8 cellular contexts compared by ENCODE assay signal in genomic region chr22:22792205-22792786, GRCh38.
DNase-seq lines count a peak whose midpoint lies in the region; ATAC-seq and TF ChIP-seq lines count a peak whose summit lies in the region.
"Not testable (repeated sequence)": the region's sequence is repeated elsewhere in the genome, so short reads cannot be mapped to it uniquely, and the experiment has no call there.

No MANE protein-coding gene starts in this region.

- H3K4me3 Mint-ChIP-seq in CD8-positive, alpha-beta T cell: peak overlapping the region; percentile 37
- H3K4me3 Mint-ChIP-seq in T-cell: peak overlapping the region in 1 of 3 donors; percentile 23
- not testable (repeated sequence) for H3K4me3 Mint-ChIP-seq in activated naive CD4-positive, alpha-beta T cell treated with anti-CD3 and anti-CD28 coated beads, Interleukin-2, amount 10 ng/mL, durations not matched to agents 7 days and 5 days
- H3K4me3 Mint-ChIP-seq in effector memory CD8-positive, alpha-beta T cell: peak overlapping the region; percentile 73
- H3K4me3 Mint-ChIP-seq in memory B cell: peak overlapping the region; percentile 9
- H3K4me3 Mint-ChIP-seq in natural killer cell treated with Interleukin-12 subunit alpha and Interleukin-12 subunit beta and Interleukin-15 and Interleukin-18, amount 100 ng/mL, for 72 hours: peak overlapping the region; percentile 1
- peak overlapping the region; percentile 12 for H3K4me3 Mint-ChIP-seq in stimulated activated effector memory CD8-positive, alpha-beta T cell treated with anti-CD3 and anti-CD28 coated beads, Interleukin-12 subunit alpha, Interleukin-12 subunit beta, amount 100 ng/mL, for 72 hours

- TF ChIP-seq CTCF in CD8-positive, alpha-beta T cell (IDR thresholded peaks at IDR 0.05): not testable (repeated sequence)

- H3K9ac ChIP-seq in BLaER1 treated with 17β-estradiol and CSF1 and Interleukin-3, amounts not matched to agents 10 nM and 100 nM: not testable (repeated sequence)

- H3K9me3 Mint-ChIP-seq in CD8-positive, alpha-beta T cell; T-cell; activated naive CD4-positive, alpha-beta T cell treated with anti-CD3 and anti-CD28 coated beads, Interleukin-2, amount 10 ng/mL, durations not matched to agents 7 days and 5 days; effector memory CD8-positive, alpha-beta T cell; memory B cell; natural killer cell treated with Interleukin-12 subunit alpha and Interleukin-12 subunit beta and Interleukin-15 and Interleukin-18, amount 100 ng/mL, for 72 hours; stimulated activated effector memory CD8-positive, alpha-beta T cell treated with anti-CD3 and anti-CD28 coated beads, Interleukin-12 subunit alpha, Interleukin-12 subunit beta, amount 100 ng/mL, for 72 hours: not testable (repeated sequence)

- not testable (repeated sequence) for DNase-seq in CD8-positive, alpha-beta T cell; T-cell; effector memory CD8-positive, alpha-beta T cell; natural killer cell treated with Interleukin-12 subunit alpha and Interleukin-12 subunit beta and Interleukin-15 and Interleukin-18, amount 100 ng/mL, for 72 hours (ENCODE audit: low spot score)
- DNase-seq in activated naive CD4-positive, alpha-beta T cell treated with anti-CD3 and anti-CD28 coated beads, Interleukin-2, amount 10 ng/mL, durations not matched to agents 7 days and 5 days: peak; percentile 3
- DNase-seq in memory B cell (ENCODE audit: low spot score in 2 of 2): peak in 1 of 2 donors; percentile 7
- DNase-seq in stimulated activated effector memory CD8-positive, alpha-beta T cell treated with anti-CD3 and anti-CD28 coated beads, Interleukin-12 subunit alpha, Interleukin-12 subunit beta, amount 100 ng/mL, for 72 hours (ENCODE audit: low spot score in 2 of 2): peak in 1 of 2 donors; percentile 43

- H4K20me1 ChIP-seq in BLaER1 treated with 17β-estradiol and CSF1 and Interleukin-3, amounts not matched to agents 10 nM and 100 nM: not testable (repeated sequence)

- H3K27me3 ChIP-seq in BLaER1 treated with 17β-estradiol and CSF1 and Interleukin-3, amounts not matched to agents 10 nM and 100 nM; CD8-positive, alpha-beta T cell (ENCODE audit: insufficient read depth, low read length): not testable (repeated sequence)

- H3K4me1 ChIP-seq in BLaER1 treated with 17β-estradiol and CSF1 and Interleukin-3, amounts not matched to agents 10 nM and 100 nM: peaks cover 0 to 43% (median 27%) of the 10 kb centered on the region in 10 experiments; a peak in 13 of 20 replicates
- H3K4me1 ChIP-seq in CD8-positive, alpha-beta T cell (ENCODE audit: insufficient read depth, low read length): peaks cover 38% of the 10 kb centered on the region

- POLR2A ChIA-PET in CD8-positive, alpha-beta T cell (lab: Charles Lee): interaction anchor here (1.4 kb wide), 1 partner anchor 38 kb away, joined by 4 read pairs; no protein-coding TSS in a partner anchor
- POLR2A ChIA-PET in T-cell (lab: Charles Lee): not testable (repeated sequence)

- H3K36me3 ChIP-seq in BLaER1 treated with 17β-estradiol and CSF1 and Interleukin-3, amounts not matched to agents 10 nM and 100 nM; CD8-positive, alpha-beta T cell (ENCODE audit: insufficient read depth, low read length): not testable (repeated sequence)

- H3K36me3 Mint-ChIP-seq in CD8-positive, alpha-beta T cell; T-cell; activated naive CD4-positive, alpha-beta T cell treated with anti-CD3 and anti-CD28 coated beads, Interleukin-2, amount 10 ng/mL, durations not matched to agents 7 days and 5 days; effector memory CD8-positive, alpha-beta T cell (ENCODE audit: insufficient read depth); memory B cell; natural killer cell treated with Interleukin-12 subunit alpha and Interleukin-12 subunit beta and Interleukin-15 and Interleukin-18, amount 100 ng/mL, for 72 hours; stimulated activated effector memory CD8-positive, alpha-beta T cell treated with anti-CD3 and anti-CD28 coated beads, Interleukin-12 subunit alpha, Interleukin-12 subunit beta, amount 100 ng/mL, for 72 hours: not testable (repeated sequence)

- H3K27ac ChIP-seq in BLaER1 treated with 17β-estradiol and CSF1 and Interleukin-3, amounts not matched to agents 10 nM and 100 nM; CD8-positive, alpha-beta T cell (ENCODE audit: low read depth, low read length): not testable (repeated sequence)

- peaks cover 50% of the 10 kb centered on the region for H3K4me1 Mint-ChIP-seq in CD8-positive, alpha-beta T cell (ENCODE audit: low read depth)
- peaks cover 29 to 60% (median 51%) of the 10 kb centered on the region in 3 donors for H3K4me1 Mint-ChIP-seq in T-cell
- H3K4me1 Mint-ChIP-seq in activated naive CD4-positive, alpha-beta T cell treated with anti-CD3 and anti-CD28 coated beads, Interleukin-2, amount 10 ng/mL, durations not matched to agents 7 days and 5 days: peaks cover 16% of the 10 kb centered on the region
- peaks cover 62 to 66% of the 10 kb centered on the region in 2 donors for H3K4me1 Mint-ChIP-seq in effector memory CD8-positive, alpha-beta T cell (ENCODE audit: low read depth in 2 of 2)
- not testable (repeated sequence) for H3K4me1 Mint-ChIP-seq in memory B cell
- peaks cover 52 to 66% of the 10 kb centered on the region in 2 donors for H3K4me1 Mint-ChIP-seq in natural killer cell treated with Interleukin-12 subunit alpha and Interleukin-12 subunit beta and Interleukin-15 and Interleukin-18, amount 100 ng/mL, for 72 hours (ENCODE audit: low read depth in 2 of 2)
- H3K4me1 Mint-ChIP-seq in stimulated activated effector memory CD8-positive, alpha-beta T cell treated with anti-CD3 and anti-CD28 coated beads, Interleukin-12 subunit alpha, Interleukin-12 subunit beta, amount 100 ng/mL, for 72 hours: peaks cover 63% of the 10 kb centered on the region

- H3K4me3 ChIP-seq in BLaER1 treated with 17β-estradiol and CSF1 and Interleukin-3, amounts not matched to agents 10 nM and 100 nM; CD8-positive, alpha-beta T cell (ENCODE audit: low read depth, low read length): not testable (repeated sequence)

- intact Hi-C loops in CD8-positive, alpha-beta T cell (cut with DNase I, micrococcal nuclease): not testable (repeated sequence)

- peak overlapping the region in 7 of 11 experiments; percentile 7 to 60 (median 37); a peak in 8 of 22 replicates for H3K4me2 ChIP-seq in BLaER1 treated with 17β-estradiol and CSF1 and Interleukin-3, amounts not matched to agents 10 nM and 100 nM

- not testable (repeated sequence) for H3K27me3 Mint-ChIP-seq in CD8-positive, alpha-beta T cell (ENCODE audit: low read depth); T-cell; effector memory CD8-positive, alpha-beta T cell; memory B cell; natural killer cell treated with Interleukin-12 subunit alpha and Interleukin-12 subunit beta and Interleukin-15 and Interleukin-18, amount 100 ng/mL, for 72 hours
- peaks cover 29% of the 10 kb centered on the region for H3K27me3 Mint-ChIP-seq in activated naive CD4-positive, alpha-beta T cell treated with anti-CD3 and anti-CD28 coated beads, Interleukin-2, amount 10 ng/mL, durations not matched to agents 7 days and 5 days

- H3K9me3 ChIP-seq in BLaER1 treated with 17β-estradiol and CSF1 and Interleukin-3, amounts not matched to agents 10 nM and 100 nM (replicated peaks in 1 of 11): peaks cover 0 to 24% (median 14%) of the 10 kb centered on the region in 11 experiments; a peak in 15 of 22 replicates
- not testable (repeated sequence) for H3K9me3 ChIP-seq in CD8-positive, alpha-beta T cell (ENCODE audit: low read length)

- ATAC-seq in CD8-positive, alpha-beta T cell; T-cell (replicated peaks in 1 of 4); effector memory CD8-positive, alpha-beta T cell (replicated peaks); natural killer cell treated with Interleukin-12 subunit alpha and Interleukin-12 subunit beta and Interleukin-15 and Interleukin-18, amount 100 ng/mL, for 72 hours; stimulated activated effector memory CD8-positive, alpha-beta T cell treated with anti-CD3 and anti-CD28 coated beads, Interleukin-12 subunit alpha, Interleukin-12 subunit beta, amount 100 ng/mL, for 72 hours: not testable (repeated sequence)
- peak; percentile 43 for ATAC-seq in memory B cell (ENCODE audit: low read depth)

- H3K27ac Mint-ChIP-seq in CD8-positive, alpha-beta T cell: peak overlapping the region; percentile 82
- H3K27ac Mint-ChIP-seq in T-cell: peak overlapping the region; percentile 79 to 89
- peak overlapping the region; percentile 3 for H3K27ac Mint-ChIP-seq in activated naive CD4-positive, alpha-beta T cell treated with anti-CD3 and anti-CD28 coated beads, Interleukin-2, amount 10 ng/mL, durations not matched to agents 7 days and 5 days
- peak overlapping the region; percentile 95 to 96 for H3K27ac Mint-ChIP-seq in effector memory CD8-positive, alpha-beta T cell
- H3K27ac Mint-ChIP-seq in memory B cell: not testable (repeated sequence)
- peak overlapping the region; percentile 65 to 68 for H3K27ac Mint-ChIP-seq in natural killer cell treated with Interleukin-12 subunit alpha and Interleukin-12 subunit beta and Interleukin-15 and Interleukin-18, amount 100 ng/mL, for 72 hours
- H3K27ac Mint-ChIP-seq in stimulated activated effector memory CD8-positive, alpha-beta T cell treated with anti-CD3 and anti-CD28 coated beads, Interleukin-12 subunit alpha, Interleukin-12 subunit beta, amount 100 ng/mL, for 72 hours: peak overlapping the region; percentile 89

- CTCF ChIA-PET in CD8-positive, alpha-beta T cell (lab: Charles Lee): interaction anchor here (0.7 to 1.9 kb wide), 6 partner anchors 10 to 92 kb away, joined by 3 to 10 read pairs (median 4); no protein-coding TSS in a partner anchor
- CTCF ChIA-PET in T-cell (lab: Charles Lee): interaction anchor here in 1 of 2 donors (1.4 kb wide), 1 partner anchor 39 kb away, joined by 5 read pairs; no protein-coding TSS in a partner anchor
- CTCF ChIA-PET in activated naive CD4-positive, alpha-beta T cell treated with anti-CD3 and anti-CD28 coated beads, Interleukin-2, amount 10 ng/mL, durations not matched to agents 7 days and 5 days (lab: Charles Lee): interaction anchor here (1.0 to 1.2 kb wide), 2 partner anchors 17 to 162 kb away, joined by 3 read pairs; no protein-coding TSS in a partner anchor
